Comparison of ENCODE assay signal across 8 cellular contexts in genomic region chr6:111480988-111481830, GRCh38. TPM values are rescaled to one million over a fixed set of nuclear protein-coding genes. Genes with fewer than 3 reads are reported as not detected.
A peak's percentile ranks its signal among the peaks of the same experiment; 100 is the strongest.
DNase-seq lines count a peak whose midpoint lies in the region; ATAC-seq and TF ChIP-seq lines count a peak whose summit lies in the region.

No MANE protein-coding gene starts in this region.

- H3K9me3 Mint-ChIP-seq in neural progenitor cell: no peaks in the 10 kb centered on the region

- no peaks in the 10 kb centered on the region for H3K9me3 ChIP-seq in OCI-LY1 (ENCODE audit: low read length)
- no peaks in the 10 kb centered on the region for H3K9me3 ChIP-seq in duodenal mucosa (ENCODE audit: control insufficient read depth in 1 of 2, low read length in 2 of 2)
- no peaks in the 10 kb centered on the region for H3K9me3 ChIP-seq in neural progenitor cell (ENCODE audit: low read depth)

- H3K4me2 ChIP-seq in OCI-LY1 (ENCODE audit: low read length): peak overlapping the region; percentile 87
- H3K4me2 ChIP-seq in neural progenitor cell: peak overlapping the region; percentile 96

- H3K79me2 ChIP-seq in OCI-LY1 (ENCODE audit: insufficient read depth, low read length): peaks cover 69% of the 10 kb centered on the region
- peaks cover 81% of the 10 kb centered on the region for H3K79me2 ChIP-seq in neural progenitor cell (ENCODE audit: low read depth)

- H2AFZ ChIP-seq in OCI-LY1 (ENCODE audit: low read length) (no peak overlapping the region), neural progenitor cell (replicated peaks) (no peak overlapping the region)

- peak overlapping the region; percentile 91 for H3K27ac Mint-ChIP-seq in neural progenitor cell

- no peaks in the 10 kb centered on the region for H3K36me3 Mint-ChIP-seq in neural progenitor cell

- no peaks in the 10 kb centered on the region for H3K27me3 ChIP-seq in OCI-LY1 (ENCODE audit: insufficient read depth, low read length)
- H3K27me3 ChIP-seq in duodenal mucosa (ENCODE audit: control insufficient read depth in 1 of 2, insufficient read depth in 2 of 2, low read length in 2 of 2): no peaks in the 10 kb centered on the region
- peaks cover 41% of the 10 kb centered on the region for H3K27me3 ChIP-seq in neural progenitor cell

- peak overlapping the region; percentile 73 for H3K4me3 ChIP-seq in OCI-LY1 (ENCODE audit: low read depth, low read length, poor library complexity, severe bottlenecking)
- peak overlapping the region; percentile 83 to 90 for H3K4me3 ChIP-seq in duodenal mucosa (ENCODE audit: low read depth in 1 of 2, low read length in 2 of 2)
- peak overlapping the region; percentile 94 for H3K4me3 ChIP-seq in neural progenitor cell

- H3K9ac ChIP-seq in OCI-LY1 (ENCODE audit: low read length) (peak overlapping the region; percentile 99), duodenal mucosa (ENCODE audit: low read depth in 1 of 2, low read length in 2 of 2) (peak overlapping the region; percentile 69 to 73), neural progenitor cell (peak overlapping the region; percentile 35)

- H3K27ac ChIP-seq in OCI-LY1 (ENCODE audit: low read depth, low read length, poor library complexity, severe bottlenecking) (peak overlapping the region; percentile 99), duodenal mucosa (ENCODE audit: low read depth, low read length) (peak overlapping the region; percentile 99), neural progenitor cell (no peak overlapping the region)

- H3K4me1 ChIP-seq in OCI-LY1 (ENCODE audit: insufficient read depth, low read length, severe bottlenecking) (peaks cover 60% of the 10 kb centered on the region), duodenal mucosa (ENCODE audit: control insufficient read depth in 1 of 2, insufficient read depth in 2 of 2, low read length in 2 of 2) (peaks cover 10 to 27% of the 10 kb centered on the region in 2 donors), neural progenitor cell (peaks cover 55% of the 10 kb centered on the region)

- peaks cover 54% of the 10 kb centered on the region for H3K4me1 Mint-ChIP-seq in neural progenitor cell

- TF ChIP-seq CTCF in OCI-LY1 (IDR thresholded peaks at IDR 0.05; ENCODE audit: low read length): no peak
- no peak for TF ChIP-seq CTCF in neural progenitor cell (IDR thresholded peaks at IDR 0.05)

- H3K36me3 ChIP-seq in OCI-LY1 (ENCODE audit: insufficient read depth, low read length): peaks cover 2% of the 10 kb centered on the region
- no peaks in the 10 kb centered on the region for H3K36me3 ChIP-seq in duodenal mucosa (ENCODE audit: control insufficient read depth in 1 of 2, insufficient read depth in 2 of 2, low read length in 2 of 2)
- peaks cover 1% of the 10 kb centered on the region for H3K36me3 ChIP-seq in neural progenitor cell

- H3K27me3 Mint-ChIP-seq in neural progenitor cell (ENCODE audit: insufficient read depth, low read depth): peaks cover 3% of the 10 kb centered on the region

- H3F3A ChIP-seq in OCI-LY1 (ENCODE audit: insufficient read depth, low read length) (no peaks in the 10 kb centered on the region), neural progenitor cell (ENCODE audit: low read depth) (peaks cover 50% of the 10 kb centered on the region)

- DNase-seq in NCI-H2171 treated with DMSO at 0.1 percent for 48 hours (lab: John Stamatoyannopoulos, UW) (peak; percentile 59), NCI-H2171 (lab: John Stamatoyannopoulos, UW) (no peak), neural progenitor cell (ENCODE audit: low spot score) (no peak), GOT3 (lab: John Stamatoyannopoulos, UW) (no peak), NCI-H1930 (lab: John Stamatoyannopoulos, UW) (no peak)

- peak overlapping the region; percentile 97 for H3K4me3 Mint-ChIP-seq in neural progenitor cell

- no peak for ATAC-seq in HG02938 (IDR thresholded peaks at IDR 0.05; ENCODE audit: unreplicated experiment)

- no peaks in the 10 kb centered on the region for H3K9me2 ChIP-seq in OCI-LY1 (ENCODE audit: low read depth, low read length)

- H4K20me1 ChIP-seq in OCI-LY1 (ENCODE audit: insufficient read depth, low read length) (no peaks in the 10 kb centered on the region), neural progenitor cell (ENCODE audit: low read depth) (peaks cover 60% of the 10 kb centered on the region)

RNA-seq across cellular contexts. Expression of gene REV3L, which starts 1.8 kb away (rescaled TPM):
- total RNA-seq in neural progenitor cell (ENCODE audit: low replicate concordance): 14.0 and 23.5 TPM in 2 replicates

Comparison
In these comparisons a context has a peak if more than half of its experiments do, and no peak if none do; other contexts are left out.
1. H3K9ac ChIP-seq: peak in every context shown above with its lines; median percentile 99 in OCI-LY1; 71 in duodenal mucosa; 35 in neural progenitor cell.